7 cellular contexts compared by ENCODE assay signal in genomic region chr5:134527156-134527960, GRCh38. TPM values are rescaled to one million over a fixed set of nuclear protein-coding genes. Genes with fewer than 3 reads are reported as not detected.
DNase-seq lines count a peak whose midpoint lies in the region; ATAC-seq and TF ChIP-seq lines count a peak whose summit lies in the region.

No MANE protein-coding gene starts in this region.

- peak; percentile 70 for TF ChIP-seq CTCF in brain microvascular endothelial cell (IDR thresholded peaks at IDR 0.05; ENCODE audit: low read depth, low read length, missing control alignments)

- H3K9me3 ChIP-seq in iPS-18a (ENCODE audit: control insufficient read depth, low read depth, low read length) (no peaks in the 10 kb centered on the region), skeletal muscle satellite cell (replicated peaks; ENCODE audit: low read length) (no peaks in the 10 kb centered on the region)

- H3K27ac ChIP-seq in brain microvascular endothelial cell (peak overlapping the region; percentile 42), iPS-18a (ENCODE audit: low read length) (peak overlapping the region; percentile 68)

- H3K36me3 ChIP-seq in brain microvascular endothelial cell (replicated peaks) (no peaks in the 10 kb centered on the region), iPS-18a (ENCODE audit: control insufficient read depth, low read depth, low read length) (no peaks in the 10 kb centered on the region), skeletal muscle satellite cell (ENCODE audit: insufficient read depth, low read length) (no peaks in the 10 kb centered on the region)

- H3K27me3 ChIP-seq in brain microvascular endothelial cell (replicated peaks), result no peaks in the 10 kb centered on the region
- H3K27me3 ChIP-seq in iPS-18a (ENCODE audit: control insufficient read depth, insufficient read depth, low read length), result no peaks in the 10 kb centered on the region
- H3K27me3 ChIP-seq in skeletal muscle satellite cell (ENCODE audit: control insufficient read depth, insufficient read depth, low read length), result no peaks in the 10 kb centered on the region

- H3K9ac ChIP-seq in iPS-18a (ENCODE audit: low read length) (peak overlapping the region; percentile 79), skeletal muscle satellite cell (ENCODE audit: low read depth, low read length) (peak overlapping the region; percentile 92)

- H3K4me1 ChIP-seq in iPS-18a (ENCODE audit: control insufficient read depth, low read depth, low read length), result peaks cover 39% of the 10 kb centered on the region
- peaks cover 33% of the 10 kb centered on the region for H3K4me1 ChIP-seq in skeletal muscle satellite cell (ENCODE audit: control insufficient read depth, insufficient read depth, low read length)

- H3K4me3 ChIP-seq in brain microvascular endothelial cell (ENCODE audit: low read depth, low read length) (peak overlapping the region; percentile 73), iPS-18a (ENCODE audit: low read length) (peak overlapping the region; percentile 87), skeletal muscle satellite cell (ENCODE audit: low read length) (peak overlapping the region; percentile 78)

- ATAC-seq in GM18498 (IDR thresholded peaks at IDR 0.05; ENCODE audit: unreplicated experiment) (peak; percentile 46), HG02870 (IDR thresholded peaks at IDR 0.05; ENCODE audit: unreplicated experiment) (peak; percentile 33)

- peak overlapping the region; percentile 95 for H3K4me2 ChIP-seq in skeletal muscle satellite cell (ENCODE audit: low read length)

- in situ Hi-C loops in brain microvascular endothelial cell (cut with HindIII; ENCODE audit: low pct_ligation_motif_present, low sequenced_read_pairs), result no loop called here

- peak; percentile 63 for DNase-seq in NCI-H187 treated with DMSO at 0.1 percent for 48 hours (lab: John Stamatoyannopoulos, UW)
- peak; percentile 93 for DNase-seq in UCSD-AML1 (lab: John Stamatoyannopoulos, UW; ENCODE audit: unreplicated experiment)
- peak; percentile 81 for DNase-seq in brain microvascular endothelial cell

RNA-seq across cellular contexts. Expression of gene JADE2, which starts 1.9 kb away (rescaled TPM):
- total RNA-seq in skeletal muscle satellite cell (2012; rRNA removed), result 23.8 and 35.8 TPM in 2 replicates

Comparison
In these comparisons a context has a peak if more than half of its experiments do, and no peak if none do; other contexts are left out.
1. Peak in every context shown above with its lines: DNase-seq, ATAC-seq, H3K4me3 ChIP-seq and H3K27ac ChIP-seq.